ENCODE assay signal across 8 cellular contexts in genomic region chr4:153486281-153487151, GRCh38.
DNase-seq lines count a peak whose midpoint lies in the region; ATAC-seq and TF ChIP-seq lines count a peak whose summit lies in the region.

No MANE protein-coding gene starts in this region.

- ATAC-seq in GM21528 (IDR thresholded peaks at IDR 0.05; ENCODE audit: low FRiP score, unreplicated experiment) (no peak), GM21619 (IDR thresholded peaks at IDR 0.05; ENCODE audit: unreplicated experiment) (no peak)

- H2AFZ ChIP-seq in OCI-LY1 (ENCODE audit: low read length), result no peak overlapping the region

- no peaks in the 10 kb centered on the region for H3K9me3 Mint-ChIP-seq in nephron progenitor cell

- peaks cover 98% of the 10 kb centered on the region for H3K4me1 ChIP-seq in OCI-LY1 (ENCODE audit: insufficient read depth, low read length, severe bottlenecking)

- peaks cover 67% of the 10 kb centered on the region for H3K36me3 ChIP-seq in OCI-LY1 (ENCODE audit: insufficient read depth, low read length)

- H3K9ac ChIP-seq in OCI-LY1 (ENCODE audit: low read length), result peak overlapping the region; percentile 36; the same call in 1 of the 2 replicates

- H4K20me1 ChIP-seq in OCI-LY1 (ENCODE audit: insufficient read depth, low read length), result 0 out of 2 replicates have a peak, but pooled peaks cover 4% of the 10 kb centered on the region

- TF ChIP-seq CTCF in GM12864 (IDR thresholded peaks at IDR 0.05; ENCODE audit: low read depth, low read length, missing control alignments) (no peak), OCI-LY1 (IDR thresholded peaks at IDR 0.05; ENCODE audit: low read length) (no peak), coronary artery (IDR thresholded peaks at IDR 0.05) (no peak), nephron progenitor cell (IDR thresholded peaks at IDR 0.05) (no peak)

- no peak overlapping the region for H3K4me3 Mint-ChIP-seq in nephron progenitor cell

- DNase-seq in GM12864 (ENCODE audit: low read depth) (no peak), coronary artery (ENCODE audit: low spot score) (no peak), nephron progenitor cell (no peak), NK-92 (lab: John Stamatoyannopoulos, UW; ENCODE audit: unreplicated experiment) (no peak), midbrain (lab: John Stamatoyannopoulos, UW) (no peak)

- peaks cover 95% of the 10 kb centered on the region for H3K79me2 ChIP-seq in OCI-LY1 (ENCODE audit: insufficient read depth, low read length)

- H3K4me3 ChIP-seq in GM12864 (ENCODE audit: low read depth, low read length) (peak overlapping the region; percentile 80), OCI-LY1 (ENCODE audit: low read depth, low read length, poor library complexity, severe bottlenecking) (peak overlapping the region; percentile 41), coronary artery (peak overlapping the region; percentile 14)

- no peaks in the 10 kb centered on the region for H3K9me3 ChIP-seq in OCI-LY1 (ENCODE audit: low read length)

- no peaks in the 10 kb centered on the region for H3K27me3 Mint-ChIP-seq in nephron progenitor cell (ENCODE audit: low read depth, poor library complexity)

- peaks cover 53% of the 10 kb centered on the region for H3K4me1 Mint-ChIP-seq in nephron progenitor cell

- peak overlapping the region; percentile 78 for H3K27ac ChIP-seq in OCI-LY1 (ENCODE audit: low read depth, low read length, poor library complexity, severe bottlenecking)
- H3K27ac ChIP-seq in coronary artery, result peak overlapping the region; percentile 83 to 94

- peaks cover 4% of the 10 kb centered on the region for H3K36me3 Mint-ChIP-seq in nephron progenitor cell (ENCODE audit: low read depth)

- H3K9me2 ChIP-seq in OCI-LY1 (ENCODE audit: low read depth, low read length), result no peaks in the 10 kb centered on the region

- peak overlapping the region; percentile 47 for H3K27ac Mint-ChIP-seq in nephron progenitor cell

- H3K4me2 ChIP-seq in OCI-LY1 (ENCODE audit: low read length), result peak overlapping the region; percentile 69

- H3K27me3 ChIP-seq in OCI-LY1 (ENCODE audit: insufficient read depth, low read length), result no peaks in the 10 kb centered on the region

- H3F3A ChIP-seq in OCI-LY1 (ENCODE audit: insufficient read depth, low read length), result peaks cover 7% of the 10 kb centered on the region; the same call in 1 of the 2 replicates

Comparison
In these comparisons a context has a peak if more than half of its experiments do, and no peak if none do; other contexts are left out.
1. H3K4me3 ChIP-seq: peak in every context shown above with its lines; median percentile 80 in GM12864; 41 in OCI-LY1; 14 in coronary artery.